In the genomic region with DNA sequence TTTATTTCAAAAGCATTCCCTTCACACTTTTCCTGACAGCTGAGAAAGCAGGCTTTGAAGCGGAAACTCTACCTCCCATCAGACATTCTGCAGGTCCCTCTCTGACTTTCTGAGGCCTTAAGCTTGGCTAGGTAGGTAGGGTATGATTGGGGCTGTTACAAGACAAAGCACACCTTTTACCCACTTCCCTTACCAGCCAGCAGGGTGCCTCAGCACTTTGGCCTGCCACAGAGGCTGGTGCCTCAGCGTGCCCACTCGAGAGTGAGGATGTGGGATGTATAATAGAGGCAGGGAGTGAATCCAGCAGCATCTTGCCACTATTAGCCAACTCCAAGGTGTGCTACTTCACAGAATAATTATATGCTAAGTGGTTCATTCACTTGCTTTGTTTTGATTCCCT, we compare ENCODE assay signal across 1 cellular context.
TF ChIP-seq lines count a peak whose summit lies in the region.

No MANE protein-coding gene starts in this region.

TF ChIP-seq in SK-N-SH, 30 proteins besides CTCF, POLR2A, EP300 and RAD21:
- TF ChIP-seq TEAD4 (IDR thresholded peaks at IDR 0.05; ENCODE audit: borderline replicate concordance, insufficient read depth) (no peak), MXI1 (IDR thresholded peaks at IDR 0.05; ENCODE audit: low read depth, low read length) (no peak), MEF2A (IDR thresholded peaks at IDR 0.05; ENCODE audit: borderline replicate concordance, low read depth) (no peak), FOXJ3 (CRISPR knock-in tag; IDR thresholded peaks at IDR 0.05) (no peak), RFX5 (IDR thresholded peaks at IDR 0.05; ENCODE audit: low read length) (no peak)
